In the genomic region with DNA sequence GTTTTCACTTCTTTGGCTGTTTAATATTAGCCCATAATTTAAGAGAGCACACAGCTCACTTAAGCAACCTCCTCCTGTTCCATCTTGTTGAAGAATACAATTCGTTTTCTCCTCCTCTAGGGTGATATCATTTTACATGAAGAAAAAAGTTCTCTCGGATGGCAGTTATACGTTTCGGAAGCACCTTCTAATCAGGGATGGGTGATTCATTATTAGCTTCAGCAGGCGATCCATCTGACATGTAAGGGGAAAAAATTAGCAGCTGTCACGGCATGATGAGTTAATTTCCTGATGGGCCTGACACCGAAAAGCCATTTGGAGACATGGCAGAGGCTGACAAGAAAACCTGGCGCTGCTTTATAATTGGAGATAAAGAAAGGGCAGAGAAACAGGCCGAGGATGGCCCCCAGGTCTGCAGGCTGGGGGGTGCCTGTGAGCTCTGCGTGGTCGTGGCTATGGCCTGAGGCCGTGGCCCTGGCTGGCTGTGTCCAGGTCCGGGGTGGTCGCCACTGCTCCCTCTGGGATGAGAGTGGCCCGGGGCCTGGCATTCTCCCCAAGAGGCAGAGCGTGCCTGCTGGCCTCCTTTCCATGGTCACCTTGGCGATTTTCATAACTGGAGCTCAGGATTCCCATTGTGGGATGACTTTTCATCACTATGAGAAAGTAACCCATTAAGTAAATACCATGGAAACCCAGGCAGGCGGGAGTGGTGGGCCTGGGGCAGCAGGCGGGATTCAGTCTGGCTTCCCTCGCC, we compare ENCODE assay signal across 20 cellular contexts.
DNase-seq lines count a peak whose midpoint lies in the region; ATAC-seq, FAIRE-seq and TF ChIP-seq lines count a peak whose summit lies in the region.
"Had no signal": no experiment of that assay in that cellular context is flagged by ENCODE, and none has a peak within 500 bp of the region (broad histone marks: within the 10 kb centered on the region; RNA-seq: fewer than 3 reads in every experiment).

No MANE protein-coding gene starts in this region.

- H3K27ac ChIP-seq in left ventricle myocardium inferior (replicated peaks): peak overlapping the region; percentile 17
- no peak overlapping the region for H3K27ac ChIP-seq in keratinocyte (ENCODE audit: control insufficient read depth, insufficient read depth, low read length)
- H3K27ac ChIP-seq: ascending aorta, coronary artery had no signal

- no peaks in the 10 kb centered on the region for H3K9me3 ChIP-seq in left ventricle myocardium inferior (replicated peaks)
- no peaks in the 10 kb centered on the region for H3K9me3 ChIP-seq in keratinocyte (ENCODE audit: control insufficient read depth, low read depth, low read length)
- H3K9me3 ChIP-seq: SK-N-SH, suprapubic skin had no signal

- dilution Hi-C loops in keratinocyte (cut with MboI; ENCODE audit: extremely low pct_ligation_motif_present, low sequenced_read_pairs): no loop called here

- no peak for TF ChIP-seq CTCF in left ventricle myocardium inferior (IDR thresholded peaks at IDR 0.05; ENCODE audit: borderline replicate concordance)
- TF ChIP-seq CTCF in keratinocyte (optimal IDR thresholded peaks at IDR 0.05 in 1 of 3, IDR thresholded peaks at IDR 0.05 in 1 of 3, conservative IDR thresholded peaks at IDR 0.05 in 1 of 3; ENCODE audit: extremely low read depth in 1 of 3, insufficient read depth in 2 of 3, low read length in 3 of 3): no peak

- H3K9me1 ChIP-seq in keratinocyte (ENCODE audit: control insufficient read depth, extremely low read depth, insufficient read depth, low read length): no peaks in the 10 kb centered on the region

- peaks cover 31% of the 10 kb centered on the region for H3K4me1 Mint-ChIP-seq in activated T-helper 1 cell treated with anti-CD3 and anti-CD28 coated beads, Interleukin-12 subunit alpha, Interleukin-12 subunit beta, Interleukin-2, Interleukin-4 antibody, amounts not matched to agents 30 ng/mL and 10 ng/mL and 1 ng/mL, durations not matched to agents 14 hours and 24 hours and 36 hours (ENCODE audit: low read depth)
- H3K4me1 Mint-ChIP-seq in stimulated activated memory B cell treated with anti-CD40 and anti-IgM and Interleukin-4, amounts not matched to agents 10 μg/mL and 1 μg/mL and 100 μg/mL, for 72 hours: peaks cover 35% of the 10 kb centered on the region

- no peak for ATAC-seq in Right ventricle myocardium superior (ENCODE audit: poor library complexity)
- ATAC-seq in stimulated activated memory B cell treated with anti-CD40 and anti-IgM and Interleukin-4, amounts not matched to agents 10 μg/mL and 1 μg/mL and 100 μg/mL, for 72 hours: no peak
- ATAC-seq: activated CD8-positive, alpha-beta T cell treated with anti-CD3 and anti-CD28 coated beads, Interleukin-2, amount 10 ng/mL, durations not matched to agents 7 days and 5 days; Panc1 had no signal

- H3K4me3 ChIP-seq in left ventricle myocardium inferior (no peak overlapping the region), keratinocyte (ENCODE audit: control insufficient read depth in 2 of 3, extremely low read depth in 1 of 3, insufficient read depth in 2 of 3, low read depth in 1 of 3, low read length in 3 of 3) (no peak overlapping the region)
- H3K4me3 ChIP-seq: ascending aorta, coronary artery, suprapubic skin had no signal

- H3K4me2 ChIP-seq in keratinocyte (ENCODE audit: control insufficient read depth, extremely low read depth, insufficient read depth, low read depth, low read length): no peak overlapping the region
- H3K4me2 ChIP-seq: SK-N-SH had no signal

- DNase-seq in left ventricle myocardium inferior (no peak), Right ventricle myocardium superior (no peak), keratinocyte (ENCODE audit: low read depth, low spot score) (no peak), SW480 (ENCODE audit: low spot score) (no peak)
- no peak for DNase-seq in activated T-helper 1 cell treated with anti-CD3 and anti-CD28 coated beads, Interleukin-12 subunit alpha, Interleukin-12 subunit beta, Interleukin-2, Interleukin-4 antibody, amounts not matched to agents 30 ng/mL and 10 ng/mL and 1 ng/mL, durations not matched to agents 14 hours and 24 hours and 36 hours (ENCODE audit: low spot score)
- DNase-seq in activated effector memory CD4-positive, alpha-beta T cell treated with Interleukin-2 at 50 U/mL for 16 hours: no peak
- DNase-seq in stimulated activated CD4-positive, alpha-beta T cell treated with anti-CD3 and anti-CD28 coated beads, Interleukin-1b, Interleukin-23, amount 100 ng/mL, for 48 hours: no peak
- DNase-seq: activated CD8-positive, alpha-beta T cell treated with anti-CD3 and anti-CD28 coated beads, Interleukin-2, amount 10 ng/mL, durations not matched to agents 7 days and 5 days; DMS 273 treated with DMSO at 0.1 percent for 48 hours; GDM1; mesenchymal stem cell; SK-N-SH; stimulated activated CD4-positive, alpha-beta T cell treated with anti-CD3 and anti-CD28 coated beads, Interleukin-4, amount 100 ng/mL, for 24 hours had no signal

- FAIRE-seq in keratinocyte (lab: Jason Lieb, UNC): peak; percentile 41
- FAIRE-seq: GM12891, HTR-8/SVneo had no signal

- H3K36me3 Mint-ChIP-seq in activated T-helper 1 cell treated with anti-CD3 and anti-CD28 coated beads, Interleukin-12 subunit alpha, Interleukin-12 subunit beta, Interleukin-2, Interleukin-4 antibody, amounts not matched to agents 30 ng/mL and 10 ng/mL and 1 ng/mL, durations not matched to agents 14 hours and 24 hours and 36 hours (ENCODE audit: low read depth): peaks cover 3% of the 10 kb centered on the region
- peaks cover 20% of the 10 kb centered on the region for H3K36me3 Mint-ChIP-seq in stimulated activated memory B cell treated with anti-CD40 and anti-IgM and Interleukin-4, amounts not matched to agents 10 μg/mL and 1 μg/mL and 100 μg/mL, for 72 hours

- peak overlapping the region; percentile 61 for H3K27ac Mint-ChIP-seq in activated T-helper 1 cell treated with anti-CD3 and anti-CD28 coated beads, Interleukin-12 subunit alpha, Interleukin-12 subunit beta, Interleukin-2, Interleukin-4 antibody, amounts not matched to agents 30 ng/mL and 10 ng/mL and 1 ng/mL, durations not matched to agents 14 hours and 24 hours and 36 hours
- peak overlapping the region; percentile 92 for H3K27ac Mint-ChIP-seq in stimulated activated memory B cell treated with anti-CD40 and anti-IgM and Interleukin-4, amounts not matched to agents 10 μg/mL and 1 μg/mL and 100 μg/mL, for 72 hours

- H3K9ac ChIP-seq in keratinocyte (ENCODE audit: control insufficient read depth, extremely low read depth, insufficient read depth, low read length): no peak overlapping the region
- H3K9ac ChIP-seq: SK-N-SH had no signal

- H4K20me1 ChIP-seq in keratinocyte (ENCODE audit: control insufficient read depth, extremely low read depth, insufficient read depth, low read length): no peaks in the 10 kb centered on the region

- H3K9me3 Mint-ChIP-seq in activated T-helper 1 cell treated with anti-CD3 and anti-CD28 coated beads, Interleukin-12 subunit alpha, Interleukin-12 subunit beta, Interleukin-2, Interleukin-4 antibody, amounts not matched to agents 30 ng/mL and 10 ng/mL and 1 ng/mL, durations not matched to agents 14 hours and 24 hours and 36 hours: no peaks in the 10 kb centered on the region
- peaks cover 1% of the 10 kb centered on the region for H3K9me3 Mint-ChIP-seq in stimulated activated memory B cell treated with anti-CD40 and anti-IgM and Interleukin-4, amounts not matched to agents 10 μg/mL and 1 μg/mL and 100 μg/mL, for 72 hours

- no peak overlapping the region for H3K4me3 Mint-ChIP-seq in activated T-helper 1 cell treated with anti-CD3 and anti-CD28 coated beads, Interleukin-12 subunit alpha, Interleukin-12 subunit beta, Interleukin-2, Interleukin-4 antibody, amounts not matched to agents 30 ng/mL and 10 ng/mL and 1 ng/mL, durations not matched to agents 14 hours and 24 hours and 36 hours
- no peak overlapping the region for H3K4me3 Mint-ChIP-seq in stimulated activated memory B cell treated with anti-CD40 and anti-IgM and Interleukin-4, amounts not matched to agents 10 μg/mL and 1 μg/mL and 100 μg/mL, for 72 hours
- H3K4me3 Mint-ChIP-seq: activated CD8-positive, alpha-beta T cell treated with anti-CD3 and anti-CD28 coated beads, Interleukin-2, amount 10 ng/mL, durations not matched to agents 7 days and 5 days had no signal

- H3K27me3 ChIP-seq in left ventricle myocardium inferior (ENCODE audit: low read depth) (no peaks in the 10 kb centered on the region), keratinocyte (ENCODE audit: control insufficient read depth, extremely low read depth, insufficient read depth, low read length) (no peaks in the 10 kb centered on the region)
- H3K27me3 ChIP-seq: ascending aorta, suprapubic skin had no signal

- H3K4me1 ChIP-seq in left ventricle myocardium inferior: peaks cover 11% of the 10 kb centered on the region
- peaks cover 23% of the 10 kb centered on the region for H3K4me1 ChIP-seq in keratinocyte (ENCODE audit: control insufficient read depth, extremely low read depth, insufficient read depth, low read length)
- H3K4me1 ChIP-seq: ascending aorta, suprapubic skin had no signal

- H3K27me3 Mint-ChIP-seq in activated T-helper 1 cell treated with anti-CD3 and anti-CD28 coated beads, Interleukin-12 subunit alpha, Interleukin-12 subunit beta, Interleukin-2, Interleukin-4 antibody, amounts not matched to agents 30 ng/mL and 10 ng/mL and 1 ng/mL, durations not matched to agents 14 hours and 24 hours and 36 hours (ENCODE audit: insufficient read depth): no peaks in the 10 kb centered on the region
- no peaks in the 10 kb centered on the region for H3K27me3 Mint-ChIP-seq in stimulated activated memory B cell treated with anti-CD40 and anti-IgM and Interleukin-4, amounts not matched to agents 10 μg/mL and 1 μg/mL and 100 μg/mL, for 72 hours

- no peaks in the 10 kb centered on the region for H3K79me2 ChIP-seq in keratinocyte (ENCODE audit: control insufficient read depth, insufficient read depth, low read length)

- intact Hi-C loops in left ventricle myocardium inferior (cut with micrococcal nuclease) (no loop called here), Right ventricle myocardium superior (cut with DNase I) (no loop called here)
- intact Hi-C loops in activated T-helper 1 cell treated with anti-CD3 and anti-CD28 coated beads, Interleukin-12 subunit alpha, Interleukin-12 subunit beta, Interleukin-2, Interleukin-4 antibody, amounts not matched to agents 30 ng/mL and 10 ng/mL and 1 ng/mL, durations not matched to agents 14 hours and 24 hours and 36 hours (cut with micrococcal nuclease): no loop called here

- peaks cover 18% of the 10 kb centered on the region for H3K36me3 ChIP-seq in left ventricle myocardium inferior
- no peaks in the 10 kb centered on the region for H3K36me3 ChIP-seq in keratinocyte (ENCODE audit: control insufficient read depth in 2 of 2, extremely low read depth in 1 of 2, insufficient read depth in 2 of 2, low read length in 2 of 2)

- no peak overlapping the region for H2AFZ ChIP-seq in keratinocyte (ENCODE audit: control insufficient read depth, low read length)
